ENCODE assay signal across 12 cellular contexts in the genomic region with DNA sequence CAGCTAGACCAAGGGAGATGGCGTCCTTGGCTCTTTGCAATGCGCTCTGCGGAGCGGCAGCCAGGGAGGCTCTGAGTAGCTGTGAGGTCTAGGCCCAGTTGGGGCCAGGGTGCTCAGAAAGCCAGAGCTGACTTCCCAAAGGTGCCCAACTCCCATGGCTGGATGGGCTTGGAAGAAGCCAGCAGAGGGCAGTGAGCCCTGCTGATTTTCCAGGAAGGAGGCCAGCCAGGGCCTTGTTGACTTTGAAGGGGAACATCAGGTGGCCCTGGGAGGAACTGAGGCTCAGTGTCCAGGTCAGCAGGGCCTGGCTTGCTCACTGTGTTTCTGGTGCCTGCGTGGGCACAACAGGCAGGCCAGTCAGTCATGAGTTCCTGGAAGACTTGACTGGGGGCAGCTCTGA. TPM values are rescaled to one million over a fixed set of nuclear protein-coding genes. Genes with fewer than 3 reads are reported as not detected.
A peak's percentile ranks its signal among the peaks of the same experiment; 100 is the strongest.
DNase-seq lines count a peak whose midpoint lies in the region; ATAC-seq and TF ChIP-seq lines count a peak whose summit lies in the region.
"Had no signal": no experiment of that assay in that cellular context is flagged by ENCODE, and none has a peak within 500 bp of the region (broad histone marks: within the 10 kb centered on the region; RNA-seq: fewer than 3 reads in every experiment).

No MANE protein-coding gene starts in this region.

- peak; percentile 37; the same call in 1 of the 2 replicates for ATAC-seq in Panc1

- H3K18ac ChIP-seq in trophoblast cell (ENCODE audit: low read length): no peak overlapping the region

- peak overlapping the region; percentile 42 for H2BK12ac ChIP-seq in trophoblast cell (ENCODE audit: low read length)

- H2AFZ ChIP-seq in trophoblast cell (ENCODE audit: insufficient read depth, low read length, poor library complexity): no peak overlapping the region

- TF ChIP-seq CTCF in Panc1 (IDR thresholded peaks at IDR 0.05): no peak; the same call in 1 of the 2 replicates
- TF ChIP-seq CTCF in fibroblast of villous mesenchyme (IDR thresholded peaks at IDR 0.05; ENCODE audit: insufficient read depth, low read depth, low read length): peak; percentile 44

- H2BK5ac ChIP-seq in trophoblast cell (ENCODE audit: low read depth, low read length, poor library complexity): no peak overlapping the region

- WGBS in trophoblast cell (ENCODE audit: extremely low coverage, insufficient coverage, insufficient read length): no CpG with 5 or more reads among the region's 5 CpGs

- no peaks in the 10 kb centered on the region for H3K36me3 ChIP-seq in Panc1 (ENCODE audit: control insufficient read depth, insufficient read depth, low read length)
- no peaks in the 10 kb centered on the region for H3K36me3 ChIP-seq in trophoblast cell (ENCODE audit: control insufficient read depth in 1 of 2, insufficient read depth in 2 of 2, low read length in 2 of 2)

- no TSS peak for BruUV-seq in Panc1 (replicated peaks; lab: Mats Ljungman, UMichigan)

- peaks cover 3 to 8% (median 8%) of the 10 kb centered on the region in 3 donors for H3K27me3 Mint-ChIP-seq in immature natural killer cell (ENCODE audit: low read depth in 3 of 3)
- H3K27me3 Mint-ChIP-seq: activated naive CD8-positive, alpha-beta T cell treated with anti-CD3 and anti-CD28 coated beads for 36 hours had no signal

- H3K4me3 Mint-ChIP-seq in immature natural killer cell: no peak overlapping the region
- H3K4me3 Mint-ChIP-seq: activated naive CD8-positive, alpha-beta T cell treated with anti-CD3 and anti-CD28 coated beads for 36 hours had no signal

- no peaks in the 10 kb centered on the region for H3K9me3 ChIP-seq in Panc1 (ENCODE audit: control insufficient read depth, insufficient read depth, low read depth, low read length)
- peaks cover 1% of the 10 kb centered on the region for H3K9me3 ChIP-seq in trophoblast cell (ENCODE audit: insufficient read depth, low read depth, low read length)

- POLR2A ChIA-PET in Panc1 (lab: Charles Lee): no interaction called here

- CTCF ChIA-PET in Panc1 (lab: Charles Lee): interaction anchor here (1.2 kb wide), 1 partner anchor 374 kb away, joined by 3 read pairs; no protein-coding TSS in a partner anchor

- no peak overlapping the region for H3K4me2 ChIP-seq in trophoblast cell (ENCODE audit: low read length)
- H3K4me2 ChIP-seq: smooth muscle cell had no signal

- no peak overlapping the region for H2AK5ac ChIP-seq in trophoblast cell (ENCODE audit: low read length)

- no peak overlapping the region for H3K27ac ChIP-seq in Panc1 (ENCODE audit: low read length)
- no peak overlapping the region for H3K27ac ChIP-seq in trophoblast cell (ENCODE audit: low read depth, low read length)

- in situ Hi-C loops in Panc1 (cut with HindIII; ENCODE audit: low pct_unique_long_range_greater_than_20kb, low sequenced_read_pairs): no loop called here

- no peak overlapping the region for H4K8ac ChIP-seq in trophoblast cell (ENCODE audit: low read depth, low read length)

- DNase-seq in EL (peak; percentile 14), Panc1 (ENCODE audit: low read depth, low spot score) (no peak), fibroblast of villous mesenchyme (ENCODE audit: low read depth) (peak; percentile 28), trophoblast cell (no peak), T1000 (lab: John Stamatoyannopoulos, UW) (no peak), NCI-H187 treated with DMSO at 0.1 percent for 48 hours (lab: John Stamatoyannopoulos, UW) (no peak), GM19240 (ENCODE audit: insufficient read length, low spot score) (no peak), immature natural killer cell (no peak)
- DNase-seq: activated naive CD8-positive, alpha-beta T cell treated with anti-CD3 and anti-CD28 coated beads for 36 hours; MM.1S had no signal

- H2BK120ac ChIP-seq in trophoblast cell (ENCODE audit: insufficient read depth, low read length, poor library complexity): no peak overlapping the region

- peaks cover 0 to 8% of the 10 kb centered on the region in 2 donors for H3K4me1 Mint-ChIP-seq in immature natural killer cell

- no peak overlapping the region for H4K12ac ChIP-seq in trophoblast cell (ENCODE audit: low read depth, low read length)

- H3K14ac ChIP-seq in trophoblast cell (ENCODE audit: low read length): no peak overlapping the region

- H3K27me3 ChIP-seq in Panc1 (ENCODE audit: control insufficient read depth, insufficient read depth, low read length) (no peaks in the 10 kb centered on the region), trophoblast cell (ENCODE audit: insufficient read depth, low read length) (no peaks in the 10 kb centered on the region)

- H3K79me1 ChIP-seq in trophoblast cell (ENCODE audit: low read length): no peaks in the 10 kb centered on the region

- no peak overlapping the region for H3K9ac ChIP-seq in trophoblast cell (ENCODE audit: low read length)

- H3K9me3 Mint-ChIP-seq in immature natural killer cell: no peaks in the 10 kb centered on the region
- H3K9me3 Mint-ChIP-seq: activated naive CD8-positive, alpha-beta T cell treated with anti-CD3 and anti-CD28 coated beads for 36 hours had no signal

- peak overlapping the region; percentile 17 for H4K91ac ChIP-seq in trophoblast cell (ENCODE audit: low read depth, low read length)

- no peak overlapping the region for H3K23ac ChIP-seq in trophoblast cell (ENCODE audit: low read length)

- no peak overlapping the region for H3K27ac Mint-ChIP-seq in immature natural killer cell
- H3K27ac Mint-ChIP-seq: activated naive CD8-positive, alpha-beta T cell treated with anti-CD3 and anti-CD28 coated beads for 36 hours had no signal

- H3K4me3 ChIP-seq in Panc1 (ENCODE audit: low read depth in 2 of 2, low read length in 2 of 2) (no peak overlapping the region), fibroblast of villous mesenchyme (ENCODE audit: low read depth, low read length) (no peak overlapping the region), trophoblast cell (ENCODE audit: low read depth, low read length) (no peak overlapping the region)
- H3K4me3 ChIP-seq: smooth muscle cell had no signal

- H3K4ac ChIP-seq in trophoblast cell (ENCODE audit: low read depth, low read length): no peak overlapping the region

- intact Hi-C loops in Panc1 (cut with micrococcal nuclease; ENCODE audit: unreplicated experiment): loop anchor here (2.0 kb wide), 1 partner anchor 363 kb away; no protein-coding TSS in a partner anchor

- H3K4me1 ChIP-seq in Panc1 (ENCODE audit: control insufficient read depth, insufficient read depth, low read length): peaks cover 5% of the 10 kb centered on the region
- H3K4me1 ChIP-seq in trophoblast cell (ENCODE audit: control insufficient read depth in 1 of 2, insufficient read depth in 2 of 2, low read length in 2 of 2): peaks cover 0 to 3% of the 10 kb centered on the region in 2 experiments

- H3K79me2 ChIP-seq in trophoblast cell (ENCODE audit: control insufficient read depth, insufficient read depth, low read length, poor library complexity): no peaks in the 10 kb centered on the region

- H3K36me3 Mint-ChIP-seq in immature natural killer cell: no peaks in the 10 kb centered on the region
- H3K36me3 Mint-ChIP-seq: activated naive CD8-positive, alpha-beta T cell treated with anti-CD3 and anti-CD28 coated beads for 36 hours had no signal

RNA-seq across cellular contexts. Expression of a gene that starts 27.1 kb away (rescaled TPM):
- total RNA-seq in Panc1 (2021; ENCODE audit: unreplicated experiment) (not detected), fibroblast of villous mesenchyme (not detected in 2 replicates)
- not detected for polyA plus RNA-seq in Panc1 (2012; ENCODE audit: insufficient read length)
- polyA plus RNA-seq in trophoblast cell (2013): not detected in 2 replicates
- not detected for polyA plus RNA-seq in immature natural killer cell
- total RNA-seq: activated naive CD8-positive, alpha-beta T cell treated with anti-CD3 and anti-CD28 coated beads for 36 hours; smooth muscle cell; T-helper 2 cell treated with Interferon-gamma antibody and Interleukin-4, amounts not matched to agents 100 ng/mL and 5 ng/mL, for 36 hours had no signal
- polyA plus RNA-seq: smooth muscle cell had no signal

Comparison
In these comparisons a context has a peak if more than half of its experiments do, and no peak if none do; other contexts are left out.
1. DNase-seq: peak in EL (single experiment) and fibroblast of villous mesenchyme (single experiment); none in Panc1 (single experiment), trophoblast cell (0 of 2), T1000 (single experiment), NCI-H187 treated with DMSO at 0.1 percent for 48 hours (single experiment), GM19240 (single experiment) and immature natural killer cell (0 of 3).